Comparison of ENCODE assay signal across 22 cellular contexts in genomic region chr3:175336406-175337133, GRCh38.
DNase-seq lines count a peak whose midpoint lies in the region; ATAC-seq, FAIRE-seq and TF ChIP-seq lines count a peak whose summit lies in the region.
"Had no signal": no experiment of that assay in that cellular context is flagged by ENCODE, and none has a peak within 500 bp of the region (broad histone marks: within the 10 kb centered on the region; RNA-seq: fewer than 3 reads in every experiment).

No MANE protein-coding gene starts in this region.

- H3K9me3 Mint-ChIP-seq in GM23338, result no peaks in the 10 kb centered on the region
- H3K9me3 Mint-ChIP-seq: activated naive CD8-positive, alpha-beta T cell treated with anti-CD3 and anti-CD28 coated beads, Interleukin-2, amount 10 ng/mL, durations not matched to agents 7 days and 5 days; activated T-helper 1 cell treated with anti-CD3 and anti-CD28 coated beads, Interleukin-12 subunit alpha, Interleukin-12 subunit beta, Interleukin-2, Interleukin-4 antibody, amounts not matched to agents 30 ng/mL and 10 ng/mL and 1 ng/mL, durations not matched to agents 14 hours and 24 hours and 36 hours; nephron progenitor cell; WTC11 had no signal

- peaks cover 14% of the 10 kb centered on the region for H3K4me1 ChIP-seq in GM23338 (ENCODE audit: insufficient read depth)
- H3K4me1 ChIP-seq: heart right ventricle had no signal

- H3K4me3 Mint-ChIP-seq in GM23338, result no peak overlapping the region
- H3K4me3 Mint-ChIP-seq: activated naive CD8-positive, alpha-beta T cell treated with anti-CD3 and anti-CD28 coated beads, Interleukin-2, amount 10 ng/mL, durations not matched to agents 7 days and 5 days; activated T-helper 1 cell treated with anti-CD3 and anti-CD28 coated beads, Interleukin-12 subunit alpha, Interleukin-12 subunit beta, Interleukin-2, Interleukin-4 antibody, amounts not matched to agents 30 ng/mL and 10 ng/mL and 1 ng/mL, durations not matched to agents 14 hours and 24 hours and 36 hours; nephron progenitor cell; stimulated activated memory B cell treated with anti-CD40 and anti-IgM and Interleukin-4, amounts not matched to agents 10 μg/mL and 1 μg/mL and 100 μg/mL, for 72 hours; WTC11 had no signal

- ATAC-seq in HG02870 (IDR thresholded peaks at IDR 0.05; ENCODE audit: unreplicated experiment), result peak; percentile 49
- ATAC-seq in GM23338, result no peak
- ATAC-seq: heart right ventricle; stimulated activated memory B cell treated with anti-CD40 and anti-IgM and Interleukin-4, amounts not matched to agents 10 μg/mL and 1 μg/mL and 100 μg/mL, for 72 hours; WTC11 had no signal

- no peaks in the 10 kb centered on the region for H3K27me3 ChIP-seq in GM23338 (ENCODE audit: insufficient read depth)
- H3K27me3 ChIP-seq: heart right ventricle, tibial nerve had no signal

- no peak overlapping the region for H3K4me2 ChIP-seq in GM23338

- H3K4me1 Mint-ChIP-seq in GM23338, result peaks cover 9% of the 10 kb centered on the region
- H3K4me1 Mint-ChIP-seq: activated naive CD8-positive, alpha-beta T cell treated with anti-CD3 and anti-CD28 coated beads, Interleukin-2, amount 10 ng/mL, durations not matched to agents 7 days and 5 days; nephron progenitor cell; stimulated activated memory B cell treated with anti-CD40 and anti-IgM and Interleukin-4, amounts not matched to agents 10 μg/mL and 1 μg/mL and 100 μg/mL, for 72 hours had no signal

- no peaks in the 10 kb centered on the region for H3F3A ChIP-seq in GM23338 (replicated peaks; ENCODE audit: low read depth)

- DNase-seq in NCI-H1417 treated with DMSO at 0.1 percent for 48 hours (lab: John Stamatoyannopoulos, UW) (peak; percentile 60), NCI-H748 treated with DMSO at 0.1 percent for 48 hours (lab: John Stamatoyannopoulos, UW) (peak; percentile 62), kidney tubule cell (ENCODE audit: low spot score) (peak; percentile 24), GM23338 (ENCODE audit: low spot score) (no peak), GM19239 (ENCODE audit: insufficient read length, low spot score) (no peak)
- DNase-seq in stimulated activated naive CD4-positive, alpha-beta T cell (lab: John Stamatoyannopoulos, UW), result no peak
- no peak for DNase-seq in activated CD4-positive, alpha-beta T cell treated with anti-CD3 and anti-CD28 coated beads for 4 hours
- DNase-seq: activated naive CD8-positive, alpha-beta T cell treated with anti-CD3 and anti-CD28 coated beads, Interleukin-2, amount 10 ng/mL, durations not matched to agents 7 days and 5 days; AML-193; HCEC 1CT; heart right ventricle; islet precursor cell; KBM-7; mesendoderm; NCI-H187; nephron progenitor cell; stimulated activated CD4-positive, alpha-beta T cell treated with anti-CD3 and anti-CD28 coated beads, Interleukin-12 subunit alpha, Interleukin-12 subunit beta, amount 100 ng/mL, for 4 hours had no signal

- no peak overlapping the region for H3K27ac ChIP-seq in GM23338 (ENCODE audit: low read depth)
- H3K27ac ChIP-seq: heart right ventricle, tibial nerve had no signal

- no peaks in the 10 kb centered on the region for H3K36me3 Mint-ChIP-seq in GM23338 (ENCODE audit: low read depth)
- H3K36me3 Mint-ChIP-seq: activated naive CD8-positive, alpha-beta T cell treated with anti-CD3 and anti-CD28 coated beads, Interleukin-2, amount 10 ng/mL, durations not matched to agents 7 days and 5 days; stimulated activated memory B cell treated with anti-CD40 and anti-IgM and Interleukin-4, amounts not matched to agents 10 μg/mL and 1 μg/mL and 100 μg/mL, for 72 hours; WTC11 had no signal

- H3K36me3 ChIP-seq in GM23338 (ENCODE audit: insufficient read depth), result no peaks in the 10 kb centered on the region
- H3K36me3 ChIP-seq: heart right ventricle, tibial nerve had no signal

- TF ChIP-seq CTCF in GM23338 (conservative IDR thresholded peaks at IDR 0.05; ENCODE audit: low read depth in 2 of 2), result no peak

- H2AFZ ChIP-seq in GM23338, result no peak overlapping the region

- no peaks in the 10 kb centered on the region for H4K20me1 ChIP-seq in GM23338 (replicated peaks; ENCODE audit: insufficient read depth)

- H3K4me3 ChIP-seq in GM23338, result no peak overlapping the region
- H3K4me3 ChIP-seq: heart right ventricle, tibial nerve had no signal

- H3K9me2 ChIP-seq in GM23338 (ENCODE audit: insufficient read depth), result no peaks in the 10 kb centered on the region

- no peak for FAIRE-seq in GM19239 (lab: Jason Lieb, UNC)

- no peaks in the 10 kb centered on the region for H3K27me3 Mint-ChIP-seq in GM23338 (ENCODE audit: insufficient read depth, low read depth, poor library complexity)
- H3K27me3 Mint-ChIP-seq: activated naive CD8-positive, alpha-beta T cell treated with anti-CD3 and anti-CD28 coated beads, Interleukin-2, amount 10 ng/mL, durations not matched to agents 7 days and 5 days; stimulated activated memory B cell treated with anti-CD40 and anti-IgM and Interleukin-4, amounts not matched to agents 10 μg/mL and 1 μg/mL and 100 μg/mL, for 72 hours had no signal

- no peaks in the 10 kb centered on the region for H3K79me2 ChIP-seq in GM23338 (replicated peaks; ENCODE audit: insufficient read depth)

- H3K27ac Mint-ChIP-seq in GM23338, result no peak overlapping the region
- H3K27ac Mint-ChIP-seq: activated naive CD8-positive, alpha-beta T cell treated with anti-CD3 and anti-CD28 coated beads, Interleukin-2, amount 10 ng/mL, durations not matched to agents 7 days and 5 days; activated T-helper 1 cell treated with anti-CD3 and anti-CD28 coated beads, Interleukin-12 subunit alpha, Interleukin-12 subunit beta, Interleukin-2, Interleukin-4 antibody, amounts not matched to agents 30 ng/mL and 10 ng/mL and 1 ng/mL, durations not matched to agents 14 hours and 24 hours and 36 hours; nephron progenitor cell; stimulated activated memory B cell treated with anti-CD40 and anti-IgM and Interleukin-4, amounts not matched to agents 10 μg/mL and 1 μg/mL and 100 μg/mL, for 72 hours; WTC11 had no signal

TF ChIP-seq in GM23338, 12 proteins besides CTCF, POLR2A, EP300 and RAD21:
- TF ChIP-seq ZNF331 (CRISPR knock-in tag; IDR thresholded peaks at IDR 0.05; ENCODE audit: low read depth) (no peak), ETS1 (IDR thresholded peaks at IDR 0.05) (no peak), ZNF114 (CRISPR knock-in tag; IDR thresholded peaks at IDR 0.05) (no peak), CREB1 (CRISPR knock-in tag; IDR thresholded peaks at IDR 0.05; ENCODE audit: low read depth) (no peak)

Comparison
In these comparisons a context has a peak if more than half of its experiments do, and no peak if none do; other contexts are left out.
1. DNase-seq: peak in NCI-H1417 treated with DMSO at 0.1 percent for 48 hours (single experiment), NCI-H748 treated with DMSO at 0.1 percent for 48 hours (single experiment) and kidney tubule cell (single experiment); none in stimulated activated naive CD4-positive, alpha-beta T cell (0 of 6), GM23338 (single experiment), GM19239 (single experiment) and activated CD4-positive, alpha-beta T cell treated with anti-CD3 and anti-CD28 coated beads for 4 hours (0 of 2).